1 cellular context compared by ENCODE assay signal in the genomic region with DNA sequence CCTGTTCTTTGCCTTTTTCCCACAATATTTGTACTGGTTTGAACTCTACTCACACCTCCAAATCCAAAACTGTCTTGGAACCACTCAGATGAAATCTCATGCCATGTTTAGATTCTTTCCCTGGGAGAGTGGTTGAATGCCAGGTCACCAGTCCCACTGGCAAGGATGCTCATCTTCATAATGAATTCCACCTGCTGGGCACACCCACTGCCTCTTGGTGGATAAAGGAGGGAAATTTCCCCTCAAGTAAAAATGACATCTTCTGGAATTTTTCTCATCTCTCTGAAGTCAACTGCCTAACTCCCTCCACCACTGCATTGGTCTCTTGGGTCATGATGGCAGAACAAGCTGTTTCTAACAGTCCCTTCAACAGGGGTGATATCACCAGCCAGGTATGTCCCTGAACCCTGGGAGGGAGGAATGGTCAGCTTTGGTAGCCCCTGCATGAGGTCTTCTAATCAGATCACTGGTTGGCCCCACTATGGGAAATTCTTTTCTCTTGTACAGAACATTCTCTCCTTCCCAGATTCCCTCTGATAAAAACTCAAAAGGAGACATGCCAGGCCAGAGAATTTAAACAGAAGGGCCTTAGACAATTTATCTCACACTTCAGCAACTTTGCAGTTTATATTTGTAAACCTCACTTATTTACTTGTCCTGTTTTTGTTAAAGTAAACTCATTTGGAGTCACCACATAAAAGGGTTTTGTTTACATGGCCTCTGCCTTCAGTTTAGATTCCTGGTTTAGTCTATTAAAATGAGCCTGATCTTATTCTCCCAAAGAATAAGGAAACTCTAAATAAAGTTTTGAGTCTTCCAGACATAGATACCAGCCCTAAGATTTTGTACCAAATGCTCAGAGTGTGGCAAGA.
TF ChIP-seq lines count a peak whose summit lies in the region.

No MANE protein-coding gene starts in this region.

TF ChIP-seq in WTC11, 78 proteins besides CTCF, POLR2A, EP300 and RAD21:
- TF ChIP-seq, protein P1, sequence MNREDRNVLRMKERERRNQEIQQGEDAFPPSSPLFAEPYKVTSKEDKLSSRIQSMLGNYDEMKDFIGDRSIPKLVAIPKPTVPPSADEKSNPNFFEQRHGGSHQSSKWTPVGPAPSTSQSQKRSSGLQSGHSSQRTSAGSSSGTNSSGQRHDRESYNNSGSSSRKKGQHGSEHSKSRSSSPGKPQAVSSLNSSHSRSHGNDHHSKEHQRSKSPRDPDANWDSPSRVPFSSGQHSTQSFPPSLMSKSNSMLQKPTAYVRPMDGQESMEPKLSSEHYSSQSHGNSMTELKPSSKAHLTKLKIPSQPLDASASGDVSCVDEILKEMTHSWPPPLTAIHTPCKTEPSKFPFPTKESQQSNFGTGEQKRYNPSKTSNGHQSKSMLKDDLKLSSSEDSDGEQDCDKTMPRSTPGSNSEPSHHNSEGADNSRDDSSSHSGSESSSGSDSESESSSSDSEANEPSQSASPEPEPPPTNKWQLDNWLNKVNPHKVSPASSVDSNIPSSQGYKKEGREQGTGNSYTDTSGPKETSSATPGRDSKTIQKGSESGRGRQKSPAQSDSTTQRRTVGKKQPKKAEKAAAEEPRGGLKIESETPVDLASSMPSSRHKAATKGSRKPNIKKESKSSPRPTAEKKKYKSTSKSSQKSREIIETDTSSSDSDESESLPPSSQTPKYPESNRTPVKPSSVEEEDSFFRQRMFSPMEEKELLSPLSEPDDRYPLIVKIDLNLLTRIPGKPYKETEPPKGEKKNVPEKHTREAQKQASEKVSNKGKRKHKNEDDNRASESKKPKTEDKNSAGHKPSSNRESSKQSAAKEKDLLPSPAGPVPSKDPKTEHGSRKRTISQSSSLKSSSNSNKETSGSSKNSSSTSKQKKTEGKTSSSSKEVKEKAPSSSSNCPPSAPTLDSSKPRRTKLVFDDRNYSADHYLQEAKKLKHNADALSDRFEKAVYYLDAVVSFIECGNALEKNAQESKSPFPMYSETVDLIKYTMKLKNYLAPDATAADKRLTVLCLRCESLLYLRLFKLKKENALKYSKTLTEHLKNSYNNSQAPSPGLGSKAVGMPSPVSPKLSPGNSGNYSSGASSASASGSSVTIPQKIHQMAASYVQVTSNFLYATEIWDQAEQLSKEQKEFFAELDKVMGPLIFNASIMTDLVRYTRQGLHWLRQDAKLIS (CRISPR knock-in tag; IDR thresholded peaks at IDR 0.05; ENCODE audit: borderline replicate concordance), result no peak
- no peak for TF ChIP-seq ZNF671 (CRISPR knock-in tag; IDR thresholded peaks at IDR 0.05)
- TF ChIP-seq, protein P2, sequence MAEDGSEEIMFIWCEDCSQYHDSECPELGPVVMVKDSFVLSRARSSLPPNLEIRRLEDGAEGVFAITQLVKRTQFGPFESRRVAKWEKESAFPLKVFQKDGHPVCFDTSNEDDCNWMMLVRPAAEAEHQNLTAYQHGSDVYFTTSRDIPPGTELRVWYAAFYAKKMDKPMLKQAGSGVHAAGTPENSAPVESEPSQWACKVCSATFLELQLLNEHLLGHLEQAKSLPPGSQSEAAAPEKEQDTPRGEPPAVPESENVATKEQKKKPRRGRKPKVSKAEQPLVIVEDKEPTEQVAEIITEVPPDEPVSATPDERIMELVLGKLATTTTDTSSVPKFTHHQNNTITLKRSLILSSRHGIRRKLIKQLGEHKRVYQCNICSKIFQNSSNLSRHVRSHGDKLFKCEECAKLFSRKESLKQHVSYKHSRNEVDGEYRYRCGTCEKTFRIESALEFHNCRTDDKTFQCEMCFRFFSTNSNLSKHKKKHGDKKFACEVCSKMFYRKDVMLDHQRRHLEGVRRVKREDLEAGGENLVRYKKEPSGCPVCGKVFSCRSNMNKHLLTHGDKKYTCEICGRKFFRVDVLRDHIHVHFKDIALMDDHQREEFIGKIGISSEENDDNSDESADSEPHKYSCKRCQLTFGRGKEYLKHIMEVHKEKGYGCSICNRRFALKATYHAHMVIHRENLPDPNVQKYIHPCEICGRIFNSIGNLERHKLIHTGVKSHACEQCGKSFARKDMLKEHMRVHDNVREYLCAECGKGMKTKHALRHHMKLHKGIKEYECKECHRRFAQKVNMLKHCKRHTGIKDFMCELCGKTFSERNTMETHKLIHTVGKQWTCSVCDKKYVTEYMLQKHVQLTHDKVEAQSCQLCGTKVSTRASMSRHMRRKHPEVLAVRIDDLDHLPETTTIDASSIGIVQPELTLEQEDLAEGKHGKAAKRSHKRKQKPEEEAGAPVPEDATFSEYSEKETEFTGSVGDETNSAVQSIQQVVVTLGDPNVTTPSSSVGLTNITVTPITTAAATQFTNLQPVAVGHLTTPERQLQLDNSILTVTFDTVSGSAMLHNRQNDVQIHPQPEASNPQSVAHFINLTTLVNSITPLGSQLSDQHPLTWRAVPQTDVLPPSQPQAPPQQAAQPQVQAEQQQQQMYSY (CRISPR knock-in tag; IDR thresholded peaks at IDR 0.05), result no peak
- TF ChIP-seq, protein P3, sequence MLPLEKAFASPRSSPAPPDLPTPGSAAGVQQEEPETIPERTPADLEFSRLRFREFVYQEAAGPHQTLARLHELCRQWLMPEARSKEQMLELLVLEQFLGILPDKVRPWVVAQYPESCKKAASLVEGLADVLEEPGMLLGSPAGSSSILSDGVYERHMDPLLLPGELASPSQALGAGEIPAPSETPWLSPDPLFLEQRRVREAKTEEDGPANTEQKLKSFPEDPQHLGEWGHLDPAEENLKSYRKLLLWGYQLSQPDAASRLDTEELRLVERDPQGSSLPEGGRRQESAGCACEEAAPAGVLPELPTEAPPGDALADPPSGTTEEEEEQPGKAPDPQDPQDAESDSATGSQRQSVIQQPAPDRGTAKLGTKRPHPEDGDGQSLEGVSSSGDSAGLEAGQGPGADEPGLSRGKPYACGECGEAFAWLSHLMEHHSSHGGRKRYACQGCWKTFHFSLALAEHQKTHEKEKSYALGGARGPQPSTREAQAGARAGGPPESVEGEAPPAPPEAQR (CRISPR knock-in tag; IDR thresholded peaks at IDR 0.05), result no peak
- no peak for TF ChIP-seq NR2C2 (CRISPR knock-in tag; IDR thresholded peaks at IDR 0.05)
